ENCODE assay signal across 18 cellular contexts in the genomic region with DNA sequence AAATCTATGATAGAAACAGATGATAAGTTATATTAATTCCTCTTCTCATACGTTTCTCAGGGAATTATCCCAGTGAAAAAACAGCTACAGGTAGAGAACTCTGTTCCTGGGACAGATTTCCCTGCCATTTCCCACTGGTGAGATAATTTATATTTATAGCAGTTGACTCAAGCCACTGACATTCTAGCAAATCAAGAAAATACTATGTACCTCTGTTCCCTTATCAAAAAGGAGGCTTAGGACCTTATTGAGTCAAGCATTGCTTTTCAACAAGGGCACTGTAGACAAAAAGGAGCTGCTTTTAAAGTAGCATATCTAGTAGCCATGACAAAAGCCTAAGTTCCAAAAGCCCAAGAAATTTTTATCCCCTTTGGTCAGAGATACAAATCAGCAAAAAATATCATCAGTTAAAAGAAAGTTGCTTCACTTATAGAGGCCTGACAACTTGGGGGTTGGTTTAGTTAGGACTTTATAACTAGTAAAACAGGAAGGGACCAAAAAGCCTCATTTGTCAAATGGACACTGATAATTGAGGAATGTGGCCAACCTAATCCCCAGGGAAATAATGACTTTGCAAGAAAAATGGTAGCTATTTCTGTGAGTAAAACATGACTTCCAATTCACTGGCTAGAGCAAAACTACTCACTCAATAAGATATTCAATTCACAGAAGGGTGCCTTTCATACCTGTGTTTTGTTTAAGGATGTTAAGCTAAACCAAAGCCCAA.
"Had no signal": no experiment of that assay in that cellular context is flagged by ENCODE, and none has a peak within 500 bp of the region (broad histone marks: within the 10 kb centered on the region; RNA-seq: fewer than 3 reads in every experiment).

No MANE protein-coding gene starts in this region.

- H3K4me3 ChIP-seq: body of pancreas, pancreas, tibial artery, uterus had no signal

- H3K9me3 Mint-ChIP-seq: activated CD4-positive, alpha-beta T cell treated with anti-CD3 and anti-CD28 coated beads, Interleukin-2, amount 10 ng/mL, durations not matched to agents 7 days and 5 days; activated naive CD4-positive, alpha-beta T cell treated with anti-CD3 and anti-CD28 coated beads for 36 hours; endodermal cell had no signal

- H3K36me3 Mint-ChIP-seq: immature natural killer cell; naive thymus-derived CD8-positive, alpha-beta T cell had no signal

- H3K4me1 Mint-ChIP-seq: activated CD4-positive, alpha-beta T cell treated with anti-CD3 and anti-CD28 coated beads, Interleukin-2, amount 10 ng/mL, durations not matched to agents 7 days and 5 days; activated naive CD8-positive, alpha-beta T cell treated with anti-CD3 and anti-CD28 coated beads, Interleukin-2, amount 50 U/mL, for 24 hours; endodermal cell; immature natural killer cell; naive thymus-derived CD8-positive, alpha-beta T cell had no signal

- ATAC-seq: activated CD8-positive, alpha-beta T cell treated with anti-CD3 and anti-CD28 coated beads, Interleukin-2, amount 10 ng/mL, durations not matched to agents 7 days and 5 days; activated naive CD8-positive, alpha-beta T cell treated with anti-CD3 and anti-CD28 coated beads, Interleukin-2, amount 50 U/mL, for 24 hours; body of pancreas; left ventricle myocardium superior; naive thymus-derived CD8-positive, alpha-beta T cell; pancreas had no signal

- H3K27ac Mint-ChIP-seq: activated CD4-positive, alpha-beta T cell treated with anti-CD3 and anti-CD28 coated beads, Interleukin-2, amount 10 ng/mL, durations not matched to agents 7 days and 5 days; activated CD8-positive, alpha-beta T cell treated with anti-CD3 and anti-CD28 coated beads, Interleukin-2, amount 10 ng/mL, durations not matched to agents 7 days and 5 days; activated naive CD4-positive, alpha-beta T cell treated with anti-CD3 and anti-CD28 coated beads for 36 hours; activated naive CD8-positive, alpha-beta T cell treated with anti-CD3 and anti-CD28 coated beads, Interleukin-2, amount 50 U/mL, for 24 hours; activated T-cell treated with anti-CD3 and anti-CD28 coated beads, Interleukin-2, amount 50 U/mL, for 24 hours; endodermal cell; immature natural killer cell; naive thymus-derived CD8-positive, alpha-beta T cell had no signal

- H3K27me3 Mint-ChIP-seq: activated CD4-positive, alpha-beta T cell treated with anti-CD3 and anti-CD28 coated beads, Interleukin-2, amount 10 ng/mL, durations not matched to agents 7 days and 5 days; activated naive CD8-positive, alpha-beta T cell treated with anti-CD3 and anti-CD28 coated beads, Interleukin-2, amount 50 U/mL, for 24 hours; activated T-cell treated with anti-CD3 and anti-CD28 coated beads, Interleukin-2, amount 50 U/mL, for 24 hours; naive thymus-derived CD8-positive, alpha-beta T cell had no signal

- H3K27ac ChIP-seq: body of pancreas, epithelial cell of prostate, pancreas, uterus had no signal

- H3K4me3 Mint-ChIP-seq: activated CD4-positive, alpha-beta T cell treated with anti-CD3 and anti-CD28 coated beads, Interleukin-2, amount 10 ng/mL, durations not matched to agents 7 days and 5 days; activated CD8-positive, alpha-beta T cell treated with anti-CD3 and anti-CD28 coated beads, Interleukin-2, amount 10 ng/mL, durations not matched to agents 7 days and 5 days; activated naive CD4-positive, alpha-beta T cell treated with anti-CD3 and anti-CD28 coated beads for 36 hours; activated naive CD8-positive, alpha-beta T cell treated with anti-CD3 and anti-CD28 coated beads, Interleukin-2, amount 50 U/mL, for 24 hours; activated T-cell treated with anti-CD3 and anti-CD28 coated beads, Interleukin-2, amount 50 U/mL, for 24 hours; endodermal cell; immature natural killer cell; naive thymus-derived CD8-positive, alpha-beta T cell had no signal

- DNase-seq: activated CD4-positive, alpha-beta T cell treated with anti-CD3 and anti-CD28 coated beads, Interleukin-2, amount 10 ng/mL, durations not matched to agents 7 days and 5 days; activated CD8-positive, alpha-beta T cell treated with anti-CD3 and anti-CD28 coated beads, Interleukin-2, amount 10 ng/mL, durations not matched to agents 7 days and 5 days; activated naive CD4-positive, alpha-beta T cell treated with anti-CD3 and anti-CD28 coated beads for 36 hours; activated naive CD8-positive, alpha-beta T cell treated with anti-CD3 and anti-CD28 coated beads, Interleukin-2, amount 50 U/mL, for 24 hours; activated T-cell treated with anti-CD3 and anti-CD28 coated beads, Interleukin-2, amount 50 U/mL, for 24 hours; body of pancreas; central memory CD4-positive, alpha-beta T cell; endodermal cell; immature natural killer cell; kidney glomerular epithelial cell; left ventricle myocardium superior; naive thymus-derived CD8-positive, alpha-beta T cell; pancreas; stimulated activated naive CD4-positive, alpha-beta T cell; T1000; tibial artery; uterus had no signal
